Comparison of ENCODE assay signal across 7 cellular contexts in genomic region chr12:124390442-124391116, GRCh38.
DNase-seq lines count a peak whose midpoint lies in the region; ATAC-seq and TF ChIP-seq lines count a peak whose summit lies in the region.

No MANE protein-coding gene starts in this region.

- ATAC-seq in GM18868 (IDR thresholded peaks at IDR 0.05; ENCODE audit: unreplicated experiment) = peak; percentile 31
- no peak for ATAC-seq in thoracic aorta (ENCODE audit: insufficient number of reproducible peaks, low FRiP score, low read depth)

- peaks cover 30% of the 10 kb centered on the region for H3K4me1 Mint-ChIP-seq in activated naive CD8-positive, alpha-beta T cell (ENCODE audit: low read depth)
- H3K4me1 Mint-ChIP-seq in immature natural killer cell = peaks cover 41 to 43% of the 10 kb centered on the region in 2 donors

- H3K27ac ChIP-seq in thoracic aorta (peak overlapping the region; percentile 81 to 96), SJCRH30 (no peak overlapping the region)

- H3K9me3 Mint-ChIP-seq in activated naive CD8-positive, alpha-beta T cell (ENCODE audit: low read depth) = no peaks in the 10 kb centered on the region
- H3K9me3 Mint-ChIP-seq in immature natural killer cell = no peaks in the 10 kb centered on the region

- peaks cover 66 to 91% of the 10 kb centered on the region in 2 donors for H3K4me1 ChIP-seq in thoracic aorta (ENCODE audit: control insufficient read depth in 1 of 2, low read depth in 2 of 2)
- H3K4me1 ChIP-seq in SJCRH30 = peaks cover 47% of the 10 kb centered on the region

- no peaks in the 10 kb centered on the region for H3K27me3 Mint-ChIP-seq in activated naive CD8-positive, alpha-beta T cell
- peaks cover 6 to 19% (median 8%) of the 10 kb centered on the region in 3 donors for H3K27me3 Mint-ChIP-seq in immature natural killer cell (ENCODE audit: low read depth in 3 of 3)

- H3K9me3 ChIP-seq in thoracic aorta (no peaks in the 10 kb centered on the region), SJCRH30 (replicated peaks) (no peaks in the 10 kb centered on the region)

- H3K4me3 ChIP-seq in thoracic aorta (peak overlapping the region; percentile 45), H7 (ENCODE audit: insufficient read depth, low read depth, low read length) (no peak overlapping the region), SJCRH30 (no peak overlapping the region)

- H3K36me3 ChIP-seq in thoracic aorta (peaks cover 2% of the 10 kb centered on the region), H7 (replicated peaks; ENCODE audit: control insufficient read depth, insufficient read depth, low read length) (peaks cover 9% of the 10 kb centered on the region), SJCRH30 (peaks cover 26% of the 10 kb centered on the region)

- H3K27ac Mint-ChIP-seq in activated naive CD8-positive, alpha-beta T cell = no peak overlapping the region
- H3K27ac Mint-ChIP-seq in immature natural killer cell = peak overlapping the region in 5 of 6 donors; percentile 65 to 88 (median 83)

- DNase-seq in HK-2 (ENCODE audit: unreplicated experiment) (peak; percentile 82), immature natural killer cell (peak in 1 of 3 donors; percentile 17), thoracic aorta (ENCODE audit: low spot score) (no peak), H7 (no peak), SJCRH30 (no peak)

- H3K27me3 ChIP-seq in thoracic aorta (replicated peaks; ENCODE audit: insufficient read depth) = no peaks in the 10 kb centered on the region
- no peaks in the 10 kb centered on the region for H3K27me3 ChIP-seq in H7 (ENCODE audit: control insufficient read depth, insufficient read depth, low read length)
- H3K27me3 ChIP-seq in SJCRH30 = no peaks in the 10 kb centered on the region

- no peaks in the 10 kb centered on the region for H3K36me3 Mint-ChIP-seq in activated naive CD8-positive, alpha-beta T cell
- H3K36me3 Mint-ChIP-seq in immature natural killer cell = peaks cover 0 to 6% (median 0%) of the 10 kb centered on the region in 3 donors

- peak overlapping the region; percentile 57 for H3K4me3 Mint-ChIP-seq in activated naive CD8-positive, alpha-beta T cell
- peak overlapping the region; percentile 69 to 83 (median 72) for H3K4me3 Mint-ChIP-seq in immature natural killer cell

- TF ChIP-seq CTCF in thoracic aorta (IDR thresholded peaks at IDR 0.05) = no peak
